ENCODE assay signal across 34 cellular contexts in the genomic region with DNA sequence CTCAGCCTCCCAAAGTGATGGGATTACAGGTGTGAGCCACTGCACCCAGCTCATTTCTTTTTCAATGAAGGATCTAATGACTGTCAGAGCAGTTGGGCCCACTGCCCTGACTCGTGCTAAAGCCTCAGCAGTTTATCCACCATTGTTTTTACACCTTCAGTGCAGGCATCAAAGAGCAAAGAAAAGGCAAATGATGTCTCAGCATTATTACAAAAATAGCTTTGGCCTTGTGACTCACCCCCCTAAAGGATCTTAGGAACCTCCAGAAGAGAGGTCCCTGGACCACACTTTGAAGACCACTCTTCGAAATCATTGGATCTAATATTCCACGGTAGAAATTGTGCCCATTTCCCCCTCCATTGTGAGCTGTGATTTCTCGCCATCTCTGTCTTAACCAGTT. TPM values are rescaled to one million over a fixed set of nuclear protein-coding genes. Genes with fewer than 3 reads are reported as not detected.
"Had no signal": no experiment of that assay in that cellular context is flagged by ENCODE, and none has a peak within 500 bp of the region (broad histone marks: within the 10 kb centered on the region; RNA-seq: fewer than 3 reads in every experiment).

No MANE protein-coding gene starts in this region.

- H3K27ac ChIP-seq: epithelial cell of prostate, esophagus squamous epithelium, WERI-Rb-1 had no signal

- H3K36me3 ChIP-seq: colonic mucosa, esophagus squamous epithelium, WERI-Rb-1 had no signal

- H3K9me3 ChIP-seq: colonic mucosa, esophagus squamous epithelium, heart right ventricle, mucosa of descending colon had no signal

- H3K4me3 ChIP-seq: colonic mucosa, esophagus squamous epithelium, heart right ventricle, mucosa of descending colon, skin epidermis had no signal

- H3K27me3 ChIP-seq: colonic mucosa, esophagus squamous epithelium, heart right ventricle had no signal

- DNase-seq: activated CD4-positive, alpha-beta T cell treated with anti-CD3 and anti-CD28 coated beads for 48 hours; activated CD4-positive, alpha-beta T cell treated with anti-CD3 and anti-CD28 coated beads, Interleukin-2, amount 50 U/mL, for 48 hours; activated CD8-positive, alpha-beta memory T cell treated with anti-CD3 and anti-CD28 coated beads for 24 hours; activated effector memory CD4-positive, alpha-beta T cell treated with Interleukin-2 at 50 U/mL for 16 hours; activated naive CD4-positive, alpha-beta T cell treated with Interleukin-2 at 50 U/mL for 16 hours; anterior cingulate cortex; colonic mucosa; effector CD8-positive, alpha-beta T cell; esophagus squamous epithelium; foreskin melanocyte; heart right ventricle; mucosa of descending colon; stimulated activated CD4-positive, alpha-beta T cell treated with anti-CD3 and anti-CD28 coated beads, Interleukin-12 subunit alpha, Interleukin-12 subunit beta, amount 100 ng/mL, for 4 hours; stimulated activated CD4-positive, alpha-beta T cell treated with anti-CD3 and anti-CD28 coated beads, Interleukin-4, amount 100 ng/mL, for 24 hours; substantia nigra; T-helper 9 cell; WERI-Rb-1 had no signal

- ATAC-seq: activated CD4-positive, CD25-positive, alpha-beta regulatory T cell treated with anti-CD3 and anti-CD28 coated beads, Interleukin-2, amount 50 U/mL, for 24 hours; heart right ventricle; mucosa of descending colon; natural killer cell treated with Interleukin-12 subunit alpha and Interleukin-12 subunit beta and Interleukin-15 and Interleukin-18, amount 100 ng/mL, for 72 hours; sciatic nerve; stimulated activated effector memory CD8-positive, alpha-beta T cell treated with anti-CD3 and anti-CD28 coated beads, Interleukin-12 subunit alpha, Interleukin-12 subunit beta, amount 100 ng/mL, for 72 hours had no signal

RNA-seq across cellular contexts. Expression of a gene that starts 21.3 kb away (rescaled TPM):
- total RNA-seq: dermis microvascular lymphatic vessel endothelial cell; natural killer cell treated with Interleukin-12 subunit alpha and Interleukin-12 subunit beta and Interleukin-15 and Interleukin-18, amount 100 ng/mL, for 72 hours had no signal

RNA-seq across cellular contexts. Expression of a gene that starts 58.0 kb away (rescaled TPM):
- total RNA-seq: colonic mucosa; dermis microvascular lymphatic vessel endothelial cell; esophagus squamous epithelium; glomerular endothelial cell; heart right ventricle; kidney epithelial cell; lower leg skin; mesenteric fat pad; mucosa of descending colon; myocyte; natural killer cell treated with Interleukin-12 subunit alpha and Interleukin-12 subunit beta and Interleukin-15 and Interleukin-18, amount 100 ng/mL, for 72 hours; omental fat pad; posterior vena cava; renal cortical epithelial cell; sciatic nerve had no signal
- polyA plus RNA-seq: adipose tissue, heart right ventricle, thymus had no signal
